In the genomic region with DNA sequence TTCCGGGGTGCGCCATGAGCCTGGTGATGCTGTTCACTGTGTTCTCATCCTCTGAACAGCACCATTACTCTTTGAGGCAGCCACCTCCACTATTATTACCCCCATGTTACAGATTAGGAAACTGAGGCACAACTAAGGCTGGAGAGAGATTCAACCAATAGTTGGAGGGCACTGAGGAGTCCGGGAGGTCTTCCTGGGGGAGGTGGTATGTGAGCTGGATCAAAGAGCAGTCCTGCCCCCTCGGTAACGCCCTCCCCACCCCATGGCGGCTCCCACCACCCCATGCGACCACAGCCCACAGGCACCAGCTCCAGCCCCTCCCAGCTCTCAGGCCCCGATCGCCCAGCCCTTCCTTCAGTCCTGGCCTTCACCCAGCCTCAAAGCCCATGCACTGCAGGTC, we compare ENCODE assay signal across 28 cellular contexts.
"Had no signal": no experiment of that assay in that cellular context is flagged by ENCODE, and none has a peak within 500 bp of the region (broad histone marks: within the 10 kb centered on the region; RNA-seq: fewer than 3 reads in every experiment).

No MANE protein-coding gene starts in this region.

- DNase-seq: hypothalamus; immature natural killer cell; kidney; left colon; mesendoderm; naive B cell; natural killer cell; nephron progenitor cell; pancreas; posterior cingulate gyrus; retina; sigmoid colon; small intestine; spleen; stimulated activated CD4-positive, alpha-beta T cell treated with anti-CD3 and anti-CD28 coated beads, Interleukin-4, amount 100 ng/mL, for 4 hours; stimulated activated CD8-positive, alpha-beta memory T cell treated with anti-CD3 and anti-CD28 coated beads, Interleukin-4, amount 100 ng/mL, for 48 hours; stimulated activated naive CD4-positive, alpha-beta T cell treated with Interleukin-2 at 50 U/mL for 16 hours; stimulated activated naive CD8-positive, alpha-beta T cell treated with anti-CD3 and anti-CD28 coated beads, Interleukin-15, amount 100 ng/mL, for 72 hours; substantia nigra; transverse colon; upper lobe of left lung had no signal

- H3K36me3 ChIP-seq: left lung, neural progenitor cell, pancreas, prostate gland, sigmoid colon, transverse colon, upper lobe of left lung had no signal

- H3K27me3 ChIP-seq: left lung, neural progenitor cell, pancreas, sigmoid colon, spleen, transverse colon, upper lobe of left lung had no signal

- H3K27ac Mint-ChIP-seq: immature natural killer cell; mesothelial cell of epicardium; natural killer cell; neural progenitor cell; stimulated activated memory B cell treated with anti-CD40 and anti-IgM and Interleukin-4, amounts not matched to agents 10 μg/mL and 1 μg/mL and 100 μg/mL, for 72 hours had no signal

- H2AFZ ChIP-seq: neural progenitor cell had no signal

- H3K27ac ChIP-seq: left lung, neural progenitor cell, pancreas, prostate gland, sigmoid colon, spleen, transverse colon, upper lobe of left lung had no signal

- H3K4me3 ChIP-seq: left lung, lung, neural progenitor cell, pancreas, prostate gland, sigmoid colon, spleen, transverse colon, upper lobe of left lung had no signal

- ATAC-seq: left colon; left lung; natural killer cell; pancreas; right cardiac atrium; stimulated activated memory B cell treated with anti-CD40 and anti-IgM and Interleukin-4, amounts not matched to agents 10 μg/mL and 1 μg/mL and 100 μg/mL, for 72 hours; stimulated activated naive CD8-positive, alpha-beta T cell treated with anti-CD3 and anti-CD28 coated beads, Interleukin-15, amount 100 ng/mL, for 72 hours had no signal

- H3K9ac ChIP-seq: neural progenitor cell had no signal

- H3K9me3 Mint-ChIP-seq: immature natural killer cell; mesothelial cell of epicardium; naive B cell; natural killer cell; nephron progenitor cell; neural progenitor cell; stimulated activated memory B cell treated with anti-CD40 and anti-IgM and Interleukin-4, amounts not matched to agents 10 μg/mL and 1 μg/mL and 100 μg/mL, for 72 hours; stimulated activated naive CD8-positive, alpha-beta T cell treated with anti-CD3 and anti-CD28 coated beads, Interleukin-15, amount 100 ng/mL, for 72 hours had no signal

- H3K4me1 ChIP-seq: left lung, pancreas, prostate gland, sigmoid colon, spleen, transverse colon, upper lobe of left lung had no signal

- H3K4me3 Mint-ChIP-seq: immature natural killer cell; mesothelial cell of epicardium; naive B cell; natural killer cell; nephron progenitor cell; neural progenitor cell; stimulated activated memory B cell treated with anti-CD40 and anti-IgM and Interleukin-4, amounts not matched to agents 10 μg/mL and 1 μg/mL and 100 μg/mL, for 72 hours; stimulated activated naive CD8-positive, alpha-beta T cell treated with anti-CD3 and anti-CD28 coated beads, Interleukin-15, amount 100 ng/mL, for 72 hours had no signal

- H3K27me3 Mint-ChIP-seq: naive B cell; stimulated activated memory B cell treated with anti-CD40 and anti-IgM and Interleukin-4, amounts not matched to agents 10 μg/mL and 1 μg/mL and 100 μg/mL, for 72 hours; stimulated activated naive CD8-positive, alpha-beta T cell treated with anti-CD3 and anti-CD28 coated beads, Interleukin-15, amount 100 ng/mL, for 72 hours had no signal

- H3K36me3 Mint-ChIP-seq: immature natural killer cell, natural killer cell had no signal

- H3K9me3 ChIP-seq: left lung, pancreas, prostate gland, sigmoid colon, spleen, transverse colon, upper lobe of left lung had no signal

- H3K4me1 Mint-ChIP-seq: immature natural killer cell; mesothelial cell of epicardium; natural killer cell; stimulated activated naive CD8-positive, alpha-beta T cell treated with anti-CD3 and anti-CD28 coated beads, Interleukin-15, amount 100 ng/mL, for 72 hours had no signal

- H3K4me2 ChIP-seq: neural progenitor cell had no signal
